ENCODE assay signal across 1 cellular context in genomic region chrX:127732709-127733108, GRCh38.
TF ChIP-seq lines count a peak whose summit lies in the region.

No MANE protein-coding gene starts in this region.

TF ChIP-seq in GM23338, 12 proteins besides CTCF, POLR2A, EP300 and RAD21 (continued from another document):
- no peak for TF ChIP-seq ZNF462 (CRISPR knock-in tag; IDR thresholded peaks at IDR 0.05)
- TF ChIP-seq POLR2AphosphoS5 (IDR thresholded peaks at IDR 0.05; ENCODE audit: low read depth), result no peak
- no peak for TF ChIP-seq EZH2 (IDR thresholded peaks at IDR 0.05; ENCODE audit: low read depth, unreplicated experiment)
- no peak for TF ChIP-seq ETS1 (IDR thresholded peaks at IDR 0.05)
- no peak for TF ChIP-seq STAT1 (IDR thresholded peaks at IDR 0.05; ENCODE audit: unreplicated experiment)
- no peak for TF ChIP-seq CREB1 (CRISPR knock-in tag; IDR thresholded peaks at IDR 0.05; ENCODE audit: low read depth)
- TF ChIP-seq EZH2phosphoT487 (IDR thresholded peaks at IDR 0.05; ENCODE audit: unreplicated experiment), result no peak
- TF ChIP-seq ZNF114 (CRISPR knock-in tag; IDR thresholded peaks at IDR 0.05), result no peak
- TF ChIP-seq JUNB (IDR thresholded peaks at IDR 0.05; ENCODE audit: unreplicated experiment), result no peak
- TF ChIP-seq NANOG (IDR thresholded peaks at IDR 0.05; ENCODE audit: borderline replicate concordance), result no peak
- no peak for TF ChIP-seq ZNF331 (CRISPR knock-in tag; IDR thresholded peaks at IDR 0.05; ENCODE audit: low read depth)
